ENCODE assay signal across 17 cellular contexts in genomic region chr5:155008669-155009068, GRCh38. TPM values are rescaled to one million over a fixed set of nuclear protein-coding genes. Genes with fewer than 3 reads are reported as not detected.
"Had no signal": no experiment of that assay in that cellular context is flagged by ENCODE, and none has a peak within 500 bp of the region (broad histone marks: within the 10 kb centered on the region; RNA-seq: fewer than 3 reads in every experiment).

No MANE protein-coding gene starts in this region.

- H3K9me3 ChIP-seq: lower lobe of right lung, right lobe of liver, stomach had no signal

- H3K4me1 ChIP-seq: lower lobe of right lung, parathyroid adenoma, right lobe of liver, stomach had no signal

- H3K79me2 ChIP-seq: parathyroid adenoma had no signal

- H3K4me3 ChIP-seq: coronary artery, lower lobe of right lung, right lobe of liver, stomach had no signal

- H3K27me3 ChIP-seq: right lobe of liver, stomach had no signal

- DNase-seq: activated B cell treated with CpG ODN at 0.5 μM for 24 hours; activated CD4-positive, alpha-beta memory T cell treated with anti-CD3 and anti-CD28 coated beads, Interleukin-2, amount 10 ng/mL, durations not matched to agents 7 days and 5 days; activated CD4-positive, alpha-beta T cell treated with anti-CD3 and anti-CD28 coated beads for 48 hours; activated CD8-positive, alpha-beta memory T cell treated with anti-CD3 and anti-CD28 coated beads, Interleukin-2, amount 10 ng/mL, durations not matched to agents 7 days and 5 days; activated naive CD4-positive, alpha-beta T cell; activated naive CD8-positive, alpha-beta T cell treated with anti-CD3 and anti-CD28 coated beads, Interleukin-2, amount 10 ng/mL, durations not matched to agents 7 days and 5 days; anterior cingulate cortex; lower lobe of right lung; naive thymus-derived CD8-positive, alpha-beta T cell; right lobe of liver; stimulated activated CD4-positive, alpha-beta T cell treated with anti-CD3 and anti-CD28 coated beads, Interleukin-4, amount 100 ng/mL, for 24 hours; stomach had no signal

- H2AFZ ChIP-seq: parathyroid adenoma had no signal

- H3K36me3 ChIP-seq: lower lobe of right lung, right lobe of liver, stomach had no signal

- H3K27ac ChIP-seq: coronary artery, lower lobe of right lung, parathyroid adenoma, right lobe of liver, stomach had no signal

RNA-seq across cellular contexts. Expression of gene KIF4B, which starts 4.9 kb away (rescaled TPM):
- total RNA-seq: activated B cell treated with CpG ODN at 0.5 μM for 24 hours; activated CD4-positive, alpha-beta memory T cell treated with anti-CD3 and anti-CD28 coated beads, Interleukin-2, amount 10 ng/mL, durations not matched to agents 7 days and 5 days; activated naive CD8-positive, alpha-beta T cell treated with anti-CD3 and anti-CD28 coated beads, Interleukin-2, amount 10 ng/mL, durations not matched to agents 7 days and 5 days; esophagus mucosa; fibroblast of villous mesenchyme; lower lobe of right lung; mesenteric fat pad; naive thymus-derived CD8-positive, alpha-beta T cell; right lobe of liver had no signal
